ENCODE assay signal across 35 cellular contexts in genomic region chr5:132029609-132030008, GRCh38. TPM values are rescaled to one million over a fixed set of nuclear protein-coding genes. Genes with fewer than 3 reads are reported as not detected.
"Had no signal": no experiment of that assay in that cellular context is flagged by ENCODE, and none has a peak within 500 bp of the region (broad histone marks: within the 10 kb centered on the region; RNA-seq: fewer than 3 reads in every experiment).

No MANE protein-coding gene starts in this region.

- H3K4me1 Mint-ChIP-seq: endodermal cell, mesothelial cell of epicardium, naive B cell had no signal

- FAIRE-seq: endometrium, islet of Langerhans, keratinocyte had no signal

- H3K9me3 ChIP-seq: colonic mucosa, esophagus squamous epithelium, gastrocnemius medialis, lower lobe of right lung had no signal

- H3K36me3 Mint-ChIP-seq: mesothelial cell of epicardium had no signal

- H3K9me3 Mint-ChIP-seq: endodermal cell had no signal

- H3K36me3 ChIP-seq: colonic mucosa, esophagus squamous epithelium, gastrocnemius medialis, heart right ventricle, left lung, lower lobe of right lung had no signal

- DNase-seq: colonic mucosa; cortex of kidney; effector CD8-positive, alpha-beta T cell; effector memory CD8-positive, alpha-beta T cell; endodermal cell; erythroblast; esophagus squamous epithelium; foreskin fibroblast; foreskin melanocyte; gastrocnemius medialis; glutamatergic neuron; head of caudate nucleus; heart right ventricle; hippocampal formation; left cardiac atrium; left lung; left ventricle myocardium superior; lower lobe of right lung; mesenchymal stem cell; mucosa of descending colon; naive B cell had no signal

- H3K27ac ChIP-seq: colonic mucosa, epithelial cell of prostate, esophagus squamous epithelium, gastrocnemius medialis, heart right ventricle, left lung, lower lobe of right lung had no signal

- H3K27me3 ChIP-seq: colonic mucosa, esophagus squamous epithelium, gastrocnemius medialis, left lung had no signal

- H3K4me3 Mint-ChIP-seq: dendritic cell treated with granulocyte-macrophage colony-stimulating factor and Interleukin-4, amounts not matched to agents 40 ng/mL and 50 ng/mL, for 4 days; effector memory CD8-positive, alpha-beta T cell; endodermal cell; mesothelial cell of epicardium; naive B cell had no signal

- H3K4me3 ChIP-seq: colonic mucosa, esophagus squamous epithelium, gastrocnemius medialis, heart right ventricle, left lung, lower lobe of right lung, mucosa of descending colon had no signal

- H3K4me1 ChIP-seq: colonic mucosa, esophagus squamous epithelium, gastrocnemius medialis, heart right ventricle, left lung, lower lobe of right lung had no signal

- H3K27ac Mint-ChIP-seq: dendritic cell treated with granulocyte-macrophage colony-stimulating factor and Interleukin-4, amounts not matched to agents 40 ng/mL and 50 ng/mL, for 4 days; endodermal cell; mesothelial cell of epicardium; naive B cell had no signal

- ATAC-seq: effector memory CD8-positive, alpha-beta T cell; esophagus mucosa; gastrocnemius medialis; heart right ventricle; left cardiac atrium; left lung; left ventricle myocardium superior; lower lobe of right lung had no signal

RNA-seq across cellular contexts. Expression of gene ACSL6, which starts 18.2 kb away (rescaled TPM):
- total RNA-seq: glomerular endothelial cell, mesothelial cell of epicardium had no signal

RNA-seq across cellular contexts. Expression of gene IL3, which starts 30.8 kb away (rescaled TPM):
- total RNA-seq: dermis microvascular lymphatic vessel endothelial cell, endodermal cell, esophagus mucosa, esophagus squamous epithelium, gastrocnemius medialis, glomerular endothelial cell, heart right ventricle, kidney epithelial cell, left cardiac atrium, left lung, left ventricle myocardium superior, lower leg skin, lower lobe of right lung, lung microvascular endothelial cell, mesenteric fat pad, mesothelial cell of epicardium, mucosa of descending colon, myocyte had no signal
- polyA plus RNA-seq: heart right ventricle, keratinocyte had no signal

RNA-seq across cellular contexts. Expression of gene CSF2, which starts 44.0 kb away (rescaled TPM):
- total RNA-seq: endodermal cell, esophagus mucosa, esophagus squamous epithelium, gastrocnemius medialis, heart right ventricle, left cardiac atrium, left ventricle myocardium superior, lower leg skin, mesenteric fat pad, mesothelial cell of epicardium, mucosa of descending colon, myocyte had no signal
- polyA plus RNA-seq: heart right ventricle had no signal
